15 cellular contexts compared by ENCODE assay signal in genomic region chr13:39419866-39420265, GRCh38.
"Had no signal": no experiment of that assay in that cellular context is flagged by ENCODE, and none has a peak within 500 bp of the region (broad histone marks: within the 10 kb centered on the region; RNA-seq: fewer than 3 reads in every experiment).

No MANE protein-coding gene starts in this region.

- H3K4me1 Mint-ChIP-seq: activated naive CD8-positive, alpha-beta T cell treated with anti-CD3 and anti-CD28 coated beads, Interleukin-2, amount 50 U/mL, for 24 hours had no signal

- H3K27ac Mint-ChIP-seq: activated CD8-positive, alpha-beta T cell treated with anti-CD3 and anti-CD28 coated beads, Interleukin-2, amount 10 ng/mL, durations not matched to agents 7 days and 5 days; activated naive CD8-positive, alpha-beta T cell treated with anti-CD3 and anti-CD28 coated beads, Interleukin-2, amount 50 U/mL, for 24 hours; naive B cell; WTC11 had no signal

- H3K9me3 Mint-ChIP-seq: activated naive CD8-positive, alpha-beta T cell treated with anti-CD3 and anti-CD28 coated beads, Interleukin-2, amount 50 U/mL, for 24 hours; naive B cell; WTC11 had no signal

- H3K36me3 ChIP-seq: ascending aorta, right atrium auricular region had no signal

- H3K36me3 Mint-ChIP-seq: naive B cell, WTC11 had no signal

- H3K27me3 Mint-ChIP-seq: naive B cell had no signal

- ATAC-seq: activated CD8-positive, alpha-beta T cell treated with anti-CD3 and anti-CD28 coated beads, Interleukin-2, amount 10 ng/mL, durations not matched to agents 7 days and 5 days; activated naive CD8-positive, alpha-beta T cell treated with anti-CD3 and anti-CD28 coated beads, Interleukin-2, amount 50 U/mL, for 24 hours; left colon; WTC11 had no signal

- H3K9me3 ChIP-seq: ascending aorta, right atrium auricular region had no signal

- H3K27me3 ChIP-seq: ascending aorta, right atrium auricular region had no signal

- H3K4me3 Mint-ChIP-seq: activated CD8-positive, alpha-beta T cell treated with anti-CD3 and anti-CD28 coated beads, Interleukin-2, amount 10 ng/mL, durations not matched to agents 7 days and 5 days; activated naive CD8-positive, alpha-beta T cell treated with anti-CD3 and anti-CD28 coated beads, Interleukin-2, amount 50 U/mL, for 24 hours; naive B cell; WTC11 had no signal

- H3K4me3 ChIP-seq: ascending aorta, lung, right atrium auricular region, skin epidermis had no signal

- DNase-seq: activated CD4-positive, alpha-beta T cell treated with anti-CD3 and anti-CD28 coated beads for 48 hours; activated CD8-positive, alpha-beta memory T cell treated with anti-CD3 and anti-CD28 coated beads, Interleukin-2, amount 50 U/mL, for 48 hours; activated CD8-positive, alpha-beta T cell treated with anti-CD3 and anti-CD28 coated beads, Interleukin-2, amount 10 ng/mL, durations not matched to agents 7 days and 5 days; activated naive CD4-positive, alpha-beta T cell treated with Interleukin-2 at 50 U/mL for 16 hours; activated naive CD8-positive, alpha-beta T cell treated with anti-CD3 and anti-CD28 coated beads, Interleukin-2, amount 50 U/mL, for 24 hours; foreskin melanocyte; head of caudate nucleus; left colon; naive B cell; posterior cingulate gyrus had no signal
